Comparison of ENCODE assay signal across 14 cellular contexts in genomic region chrX:1903380-1903935, GRCh38.
A peak's percentile ranks its signal among the peaks of the same experiment; 100 is the strongest.
DNase-seq lines count a peak whose midpoint lies in the region; ATAC-seq, FAIRE-seq and TF ChIP-seq lines count a peak whose summit lies in the region.
"Had no signal": no experiment of that assay in that cellular context is flagged by ENCODE, and none has a peak within 500 bp of the region (broad histone marks: within the 10 kb centered on the region; RNA-seq: fewer than 3 reads in every experiment).

No MANE protein-coding gene starts in this region.

- no peaks in the 10 kb centered on the region for H3K4me1 Mint-ChIP-seq in MCF 10A (ENCODE audit: insufficient read depth, unreplicated experiment)

- intact Hi-C loops in MCF 10A (cut with micrococcal nuclease) (no loop called here), breast epithelium (cut with DNase I; ENCODE audit: low total_unique reads) (no loop called here), PC-3 (cut with micrococcal nuclease) (loop anchor here (1.0 kb wide), 1 partner anchor 29 kb away; no protein-coding TSS in a partner anchor)

- POLR2A ChIA-PET in MCF 10A (lab: Yijun Ruan, JAX): no interaction called here
- POLR2A ChIA-PET in PC-3 (lab: Charles Lee; ENCODE audit: unreplicated experiment): no interaction called here

- no peaks in the 10 kb centered on the region for H3K9me3 Mint-ChIP-seq in MCF 10A (ENCODE audit: unreplicated experiment)

- no peak overlapping the region for H3K27ac Mint-ChIP-seq in MCF 10A (ENCODE audit: low read depth, unreplicated experiment)
- H3K27ac Mint-ChIP-seq: activated CD8-positive, alpha-beta T cell treated with anti-CD3 and anti-CD28 coated beads, Interleukin-2, amount 10 ng/mL, durations not matched to agents 7 days and 5 days had no signal

- peak overlapping the region; percentile 85 for H3K9ac ChIP-seq in PC-3 (ENCODE audit: low read length)
- H3K9ac ChIP-seq: parathyroid adenoma had no signal

- H3K9me2 ChIP-seq in PC-3 (replicated peaks; ENCODE audit: low read length): no peaks in the 10 kb centered on the region

- BruUV-seq in MCF 10A (replicated peaks; lab: Mats Ljungman, UMichigan) (no TSS peak), PC-3 (replicated peaks; lab: Mats Ljungman, UMichigan) (no TSS peak)

- in situ Hi-C loops in brain microvascular endothelial cell (cut with HindIII; ENCODE audit: low pct_ligation_motif_present, low sequenced_read_pairs): no loop called here

- peak overlapping the region; percentile 89 for H3K4me2 ChIP-seq in PC-3 (ENCODE audit: low read length)

- TF ChIP-seq CTCF in MCF 10A (IDR thresholded peaks at IDR 0.05; ENCODE audit: unreplicated experiment) (no peak), breast epithelium (IDR thresholded peaks at IDR 0.05) (no peak), PC-3 (conservative IDR thresholded peaks at IDR 0.05; ENCODE audit: low read depth, low read length) (no peak), brain microvascular endothelial cell (IDR thresholded peaks at IDR 0.05; ENCODE audit: low read depth, low read length, missing control alignments) (no peak)

- H3K27me3 Mint-ChIP-seq in MCF 10A (ENCODE audit: insufficient read depth, unreplicated experiment): no peaks in the 10 kb centered on the region

- CTCF ChIA-PET in MCF 10A (lab: Yijun Ruan, JAX): no interaction called here
- CTCF ChIA-PET in PC-3 (lab: Charles Lee): no interaction called here

- no peak overlapping the region for H3K4me3 Mint-ChIP-seq in MCF 10A (ENCODE audit: unreplicated experiment)
- H3K4me3 Mint-ChIP-seq: activated CD8-positive, alpha-beta T cell treated with anti-CD3 and anti-CD28 coated beads, Interleukin-2, amount 10 ng/mL, durations not matched to agents 7 days and 5 days had no signal

- H3K4me1 ChIP-seq in breast epithelium: no peaks in the 10 kb centered on the region
- H3K4me1 ChIP-seq in PC-3 (ENCODE audit: insufficient read depth, low read length): peaks cover 17% of the 10 kb centered on the region
- H3K4me1 ChIP-seq: parathyroid adenoma had no signal

- no peaks in the 10 kb centered on the region for H4K20me1 ChIP-seq in PC-3 (ENCODE audit: low read length)

- H3K4me3 ChIP-seq in breast epithelium: no peak overlapping the region
- peak overlapping the region; percentile 65; the same call in 1 of the 2 replicates for H3K4me3 ChIP-seq in PC-3 (ENCODE audit: low read length)
- no peak overlapping the region for H3K4me3 ChIP-seq in brain microvascular endothelial cell (ENCODE audit: low read depth, low read length)
- H3K4me3 ChIP-seq: cardiac muscle cell had no signal

- no peak for FAIRE-seq in urothelium cell line (lab: Jason Lieb, UNC)

- no peaks in the 10 kb centered on the region for H3K36me3 ChIP-seq in breast epithelium
- H3K36me3 ChIP-seq in PC-3 (ENCODE audit: low read depth, low read length): no peaks in the 10 kb centered on the region
- H3K36me3 ChIP-seq in brain microvascular endothelial cell (replicated peaks): no peaks in the 10 kb centered on the region
- H3K36me3 ChIP-seq: cardiac muscle cell had no signal

- DNase-seq in MCF 10A (ENCODE audit: unreplicated experiment): peak; percentile 50
- no peak for DNase-seq in breast epithelium (ENCODE audit: low spot score in 2 of 2)
- DNase-seq in PC-3: peak; percentile 95
- DNase-seq in brain microvascular endothelial cell: peak; percentile 45
- peak; percentile 23 for DNase-seq in urothelium cell line (ENCODE audit: low spot score)
- no peak for DNase-seq in medulla oblongata (ENCODE audit: extremely low spot score)
- DNase-seq in cerebellar cortex (ENCODE audit: low spot score): no peak
- DNase-seq: activated CD8-positive, alpha-beta T cell treated with anti-CD3 and anti-CD28 coated beads, Interleukin-2, amount 10 ng/mL, durations not matched to agents 7 days and 5 days; activated gamma-delta T cell; NCI-H1105; stimulated activated CD4-positive, alpha-beta T cell treated with anti-CD3 and anti-CD28 coated beads, Interleukin-15, amount 100 ng/mL, for 24 hours had no signal

- no peaks in the 10 kb centered on the region for H3K36me3 Mint-ChIP-seq in MCF 10A (ENCODE audit: insufficient read depth, unreplicated experiment)

- peak; percentile 89 for ATAC-seq in PC-3
- ATAC-seq in HG03571 (IDR thresholded peaks at IDR 0.05; ENCODE audit: unreplicated experiment): no peak
- ATAC-seq: activated CD8-positive, alpha-beta T cell treated with anti-CD3 and anti-CD28 coated beads, Interleukin-2, amount 10 ng/mL, durations not matched to agents 7 days and 5 days had no signal

- H3K79me2 ChIP-seq in PC-3 (ENCODE audit: low read length): no peaks in the 10 kb centered on the region
- H3K79me2 ChIP-seq: parathyroid adenoma had no signal

- H3F3A ChIP-seq in PC-3 (ENCODE audit: low read length, unreplicated experiment): peaks cover 4% of the 10 kb centered on the region

- no peak for TF ChIP-seq POLR2A in breast epithelium (IDR thresholded peaks at IDR 0.05)

- H3K27me3 ChIP-seq in breast epithelium (no peaks in the 10 kb centered on the region), PC-3 (ENCODE audit: low read length) (no peaks in the 10 kb centered on the region), brain microvascular endothelial cell (replicated peaks) (no peaks in the 10 kb centered on the region)
- H3K27me3 ChIP-seq: cardiac muscle cell had no signal

- H3K9me3 ChIP-seq in breast epithelium (peaks cover 15 to 17% of the 10 kb centered on the region in 2 donors), PC-3 (ENCODE audit: low read length) (no peaks in the 10 kb centered on the region)

- H2AFZ ChIP-seq in PC-3 (ENCODE audit: low read length): peak overlapping the region; percentile 80
- H2AFZ ChIP-seq: parathyroid adenoma had no signal

- H3K27ac ChIP-seq in breast epithelium (no peak overlapping the region), PC-3 (ENCODE audit: low read length) (peak overlapping the region; percentile 100), brain microvascular endothelial cell (no peak overlapping the region)
- H3K27ac ChIP-seq: cardiac muscle cell, parathyroid adenoma had no signal

Comparison
In these comparisons a context has a peak if more than half of its experiments do, and no peak if none do; other contexts are left out.
1. DNase-seq: peak in MCF 10A (single experiment), PC-3 (single experiment), brain microvascular endothelial cell (single experiment) and urothelium cell line (single experiment); none in breast epithelium (0 of 2), medulla oblongata (single experiment) and cerebellar cortex (single experiment).